ENCODE assay signal across 15 cellular contexts in the genomic region with DNA sequence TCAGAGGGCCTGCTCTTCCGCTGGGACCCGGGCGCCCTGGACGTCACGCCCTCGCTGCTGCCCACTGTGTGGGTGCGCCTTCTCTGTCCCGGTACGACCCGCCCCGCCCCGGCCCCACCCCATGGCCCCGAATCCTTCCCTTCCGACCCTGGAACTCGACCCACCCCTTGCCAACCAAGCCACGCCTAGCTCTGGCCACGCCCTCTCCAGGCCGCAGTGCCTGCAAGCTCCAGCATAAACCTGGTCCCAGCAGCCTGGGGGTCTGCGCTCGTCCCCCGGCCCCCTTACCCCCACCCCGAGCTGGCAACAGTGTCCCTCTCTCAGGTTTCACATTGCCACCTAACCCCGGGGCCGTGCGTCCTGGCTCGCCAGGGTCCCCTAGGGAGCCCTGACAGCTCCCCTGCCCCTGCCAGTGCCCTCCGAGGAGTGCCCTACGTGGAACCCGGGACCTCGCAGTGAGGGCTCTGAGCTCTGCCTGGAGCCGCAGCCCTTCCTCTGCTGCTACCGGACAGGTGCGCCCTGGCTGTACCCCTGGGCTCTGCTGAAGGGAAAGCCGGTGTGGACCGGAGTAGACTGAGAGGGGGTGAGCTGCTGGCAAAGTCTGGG. TPM values are rescaled to one million over a fixed set of nuclear protein-coding genes. Genes with fewer than 3 reads are reported as not detected.
DNase-seq lines count a peak whose midpoint lies in the region; ATAC-seq lines count a peak whose summit lies in the region.
"Had no signal": no experiment of that assay in that cellular context is flagged by ENCODE, and none has a peak within 500 bp of the region (broad histone marks: within the 10 kb centered on the region; RNA-seq: fewer than 3 reads in every experiment).

No MANE protein-coding gene starts in this region.

- peaks cover 10% of the 10 kb centered on the region; the same call in 1 of the 2 replicates for H3K4me1 ChIP-seq in HUES48 (ENCODE audit: control insufficient read depth, insufficient read depth, low read length)
- peaks cover 6% of the 10 kb centered on the region for H3K4me1 ChIP-seq in mesodermal cell (ENCODE audit: control insufficient read depth, insufficient read depth, low read length, poor library complexity, severe bottlenecking)

- DNase-seq in Daoy (ENCODE audit: low read depth), result peak; percentile 53
- DNase-seq in ecto neural progenitor cell (ENCODE audit: low spot score), result peak; percentile 70
- no peak for DNase-seq in medulla oblongata (ENCODE audit: extremely low spot score)
- DNase-seq in NCI-H146 treated with DMSO at 0.1 percent for 48 hours (lab: John Stamatoyannopoulos, UW; ENCODE audit: unreplicated experiment), result no peak
- DNase-seq in activated CD4-positive, alpha-beta T cell treated with anti-CD3 and anti-CD28 coated beads for 4 hours, result no peak
- DNase-seq: central memory CD4-positive, alpha-beta T cell; NCI-H510A; stimulated activated naive B cell treated with anti-CD40 and anti-IgM and Interleukin-4, amounts not matched to agents 10 μg/mL and 1 μg/mL and 100 μg/mL, for 72 hours had no signal

- ATAC-seq in GM18907 (IDR thresholded peaks at IDR 0.05; ENCODE audit: unreplicated experiment), result no peak
- ATAC-seq: GM12878, Right ventricle myocardium inferior had no signal

- H3K9ac ChIP-seq in HUES48 (ENCODE audit: low read depth, low read length), result no peak overlapping the region

- peaks cover 34% of the 10 kb centered on the region for H3K27me3 ChIP-seq in HUES48 (ENCODE audit: control insufficient read depth, insufficient read depth, low read length)

- H3K27ac ChIP-seq in HUES48 (ENCODE audit: low read depth, low read length) (no peak overlapping the region), mesodermal cell (ENCODE audit: low read depth, low read length, severe bottlenecking) (no peak overlapping the region)

- 53 to 66% methylated on average over 14 to 24 of the region's 35 CpGs for WGBS in mesodermal cell (ENCODE audit: insufficient coverage in 2 of 2), 2 experiments

- H3K9me3 ChIP-seq in HUES48 (ENCODE audit: control insufficient read depth, insufficient read depth, low read length) (no peaks in the 10 kb centered on the region), mesodermal cell (ENCODE audit: control insufficient read depth, low read length) (no peaks in the 10 kb centered on the region)

- no peaks in the 10 kb centered on the region for H3K36me3 ChIP-seq in HUES48 (ENCODE audit: control insufficient read depth, insufficient read depth, low read length)
- no peaks in the 10 kb centered on the region for H3K36me3 ChIP-seq in mesodermal cell (ENCODE audit: control insufficient read depth, insufficient read depth, low read length)

- H3K4me3 ChIP-seq in HUES48 (ENCODE audit: low read depth, low read length) (peak overlapping the region; percentile 53), mesodermal cell (ENCODE audit: extremely low read depth, insufficient read depth, low read length, poor library complexity, severe bottlenecking) (peak overlapping the region; percentile 23)
- H3K4me3 ChIP-seq: GM12878 had no signal

RNA-seq across cellular contexts. Expression of a gene that starts 3.4 kb away (rescaled TPM):
- total RNA-seq in Daoy (2014; rRNA removed; shearing (Covaris generic)), result 0.23 TPM in 1 of 2 replicates, not detected in the other
- not detected for polyA plus RNA-seq in mesodermal cell (2013, experiment 1 of 2)
- polyA plus RNA-seq in mesodermal cell (2013, experiment 2 of 2), result not detected
- total RNA-seq: GM12878, liver, osteocyte, Right ventricle myocardium inferior had no signal
- polyA plus RNA-seq: GM12878, liver had no signal

RNA-seq across cellular contexts. Expression of a gene that starts 38.4 kb away (rescaled TPM):
- total RNA-seq in Daoy (2014; rRNA removed; shearing (Covaris generic)), result 557 and 640 TPM in 2 replicates
- 234 TPM for polyA plus RNA-seq in mesodermal cell (2013, experiment 1 of 2)
- 220 TPM for polyA plus RNA-seq in mesodermal cell (2013, experiment 2 of 2)

RNA-seq across cellular contexts. Expression of a gene that starts 53.5 kb away (rescaled TPM):
- not detected in 2 replicates for total RNA-seq in Daoy (2014; rRNA removed; shearing (Covaris generic))
- polyA plus RNA-seq in mesodermal cell (2013, experiment 1 of 2), result 1.00 TPM
- 0.56 TPM for polyA plus RNA-seq in mesodermal cell (2013, experiment 2 of 2)
- total RNA-seq: liver, osteocyte, Right ventricle myocardium inferior had no signal
- polyA plus RNA-seq: liver had no signal

Comparison
In these comparisons a context has a peak if more than half of its experiments do, and no peak if none do; other contexts are left out.
1. DNase-seq: peak in Daoy (single experiment) and ecto neural progenitor cell (single experiment); none in medulla oblongata (single experiment), NCI-H146 treated with DMSO at 0.1 percent for 48 hours (single experiment) and activated CD4-positive, alpha-beta T cell treated with anti-CD3 and anti-CD28 coated beads for 4 hours (0 of 2).